Comparison of ENCODE assay signal across 9 cellular contexts in the genomic region with DNA sequence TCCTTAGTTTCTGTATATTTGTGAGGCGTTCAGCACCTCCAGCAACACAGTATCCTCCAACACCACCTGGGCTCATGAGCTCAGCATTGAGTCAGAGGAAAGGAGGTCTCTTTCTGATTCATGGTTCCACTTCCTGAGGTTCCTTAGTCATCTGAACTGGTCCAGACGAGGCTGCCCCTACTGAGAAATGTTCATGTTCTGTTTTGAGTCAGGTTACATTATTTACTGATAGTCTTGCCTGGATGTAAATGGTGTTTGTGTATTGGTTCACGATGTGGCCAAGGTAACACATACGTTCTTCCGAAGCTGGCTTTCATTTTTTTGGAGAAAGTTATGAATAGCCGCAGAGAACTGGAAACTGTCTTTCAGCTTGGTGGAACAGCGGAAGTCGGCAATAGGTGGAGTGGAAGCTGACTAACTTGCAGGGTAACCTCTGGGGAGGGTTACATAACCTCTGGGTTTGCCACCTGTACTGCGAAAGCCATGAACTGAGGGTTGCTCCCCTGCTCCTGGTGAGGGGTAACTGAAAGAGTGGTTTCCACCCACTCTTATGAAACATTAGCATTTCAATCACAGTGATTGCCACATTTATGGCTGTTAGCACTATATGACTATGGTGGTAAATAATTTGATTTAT. TPM values are rescaled to one million over a fixed set of nuclear protein-coding genes. Genes with fewer than 3 reads are reported as not detected.
A peak's percentile ranks its signal among the peaks of the same experiment; 100 is the strongest.
DNase-seq lines count a peak whose midpoint lies in the region; ATAC-seq and TF ChIP-seq lines count a peak whose summit lies in the region.
"Had no signal": no experiment of that assay in that cellular context is flagged by ENCODE, and none has a peak within 500 bp of the region (broad histone marks: within the 10 kb centered on the region; RNA-seq: fewer than 3 reads in every experiment).

No MANE protein-coding gene starts in this region.

- no peak for TF ChIP-seq POLR2A in esophagus squamous epithelium (IDR thresholded peaks at IDR 0.05)

- H3K36me3 ChIP-seq in esophagus squamous epithelium = no peaks in the 10 kb centered on the region

- WGBS in esophagus squamous epithelium, 2 donors = 46 to 63% methylated on average over 9 of the region's 9 CpGs

- no peak for TF ChIP-seq CTCF in esophagus squamous epithelium (IDR thresholded peaks at IDR 0.05)

- peaks cover 0 to 15% (median 0%) of the 10 kb centered on the region in 3 donors for H3K4me1 ChIP-seq in esophagus squamous epithelium

- ATAC-seq in GM18909 (IDR thresholded peaks at IDR 0.05; ENCODE audit: poor library complexity, unreplicated experiment) (peak; percentile 78), HG03045 (IDR thresholded peaks at IDR 0.05; ENCODE audit: unreplicated experiment) (peak; percentile 72), SK-N-SH treated with all-trans-retinoic acid at 6 μM for 48 hours (peak; percentile 73)
- ATAC-seq in activated naive CD8-positive, alpha-beta T cell treated with anti-CD3 and anti-CD28 coated beads, Interleukin-2, amount 50 U/mL, for 24 hours = peak; percentile 94

- no peaks in the 10 kb centered on the region for H3K9me3 Mint-ChIP-seq in activated naive CD8-positive, alpha-beta T cell treated with anti-CD3 and anti-CD28 coated beads, Interleukin-2, amount 50 U/mL, for 24 hours

- H3K27ac Mint-ChIP-seq in activated naive CD8-positive, alpha-beta T cell treated with anti-CD3 and anti-CD28 coated beads, Interleukin-2, amount 50 U/mL, for 24 hours = peak overlapping the region; percentile 86
- H3K27ac Mint-ChIP-seq: brain had no signal

- peaks cover 33% of the 10 kb centered on the region for H3K27me3 Mint-ChIP-seq in activated naive CD8-positive, alpha-beta T cell treated with anti-CD3 and anti-CD28 coated beads, Interleukin-2, amount 50 U/mL, for 24 hours

- peak overlapping the region in 2 of 4 donors; percentile 12 to 13 for H3K4me3 ChIP-seq in esophagus squamous epithelium

- DNase-seq in activated naive CD8-positive, alpha-beta T cell treated with anti-CD3 and anti-CD28 coated beads, Interleukin-2, amount 50 U/mL, for 24 hours = peak; percentile 58
- peak; percentile 79 for DNase-seq in stimulated activated CD4-positive, alpha-beta T cell treated with anti-CD3 and anti-CD28 coated beads, Interleukin-15, amount 100 ng/mL, for 24 hours
- DNase-seq in esophagus squamous epithelium (lab: John Stamatoyannopoulos, UW) = no peak
- no peak for DNase-seq in NCI-H748 treated with DMSO at 0.1 percent for 48 hours (lab: John Stamatoyannopoulos, UW)
- DNase-seq in DMS114 treated with DMSO at 0.1 percent for 48 hours (lab: John Stamatoyannopoulos, UW; ENCODE audit: unreplicated experiment) = no peak

- peaks cover 42% of the 10 kb centered on the region for H3K4me1 Mint-ChIP-seq in activated naive CD8-positive, alpha-beta T cell treated with anti-CD3 and anti-CD28 coated beads, Interleukin-2, amount 50 U/mL, for 24 hours

- no peaks in the 10 kb centered on the region for H3K27me3 ChIP-seq in esophagus squamous epithelium

- H3K4me3 Mint-ChIP-seq in activated naive CD8-positive, alpha-beta T cell treated with anti-CD3 and anti-CD28 coated beads, Interleukin-2, amount 50 U/mL, for 24 hours = peak overlapping the region; percentile 10
- H3K4me3 Mint-ChIP-seq: brain had no signal

- H3K9me3 ChIP-seq in esophagus squamous epithelium = no peaks in the 10 kb centered on the region

- intact Hi-C loops in esophagus squamous epithelium (cut with DNase I) = no loop called here

- no peaks in the 10 kb centered on the region for H3K36me3 Mint-ChIP-seq in activated naive CD8-positive, alpha-beta T cell treated with anti-CD3 and anti-CD28 coated beads, Interleukin-2, amount 50 U/mL, for 24 hours (ENCODE audit: low read depth)
- H3K36me3 Mint-ChIP-seq: brain had no signal

- peak overlapping the region in 1 of 4 donors; percentile 42 for H3K27ac ChIP-seq in esophagus squamous epithelium

TF ChIP-seq in SK-N-SH treated with all-trans-retinoic acid at 6 μM for 48 hours, 23 proteins besides CTCF, POLR2A, EP300 and RAD21:
- TF ChIP-seq ISL1 (CRISPR knock-in tag; IDR thresholded peaks at IDR 0.05) (no peak), PPARA (CRISPR knock-in tag; IDR thresholded peaks at IDR 0.05; ENCODE audit: borderline replicate concordance) (no peak), ZNF70 (CRISPR knock-in tag; IDR thresholded peaks at IDR 0.05) (no peak), SNAI2 (CRISPR knock-in tag; IDR thresholded peaks at IDR 0.05) (no peak), TOX (CRISPR knock-in tag; IDR thresholded peaks at IDR 0.05; ENCODE audit: borderline replicate concordance) (no peak), ZNF565 (CRISPR knock-in tag; conservative IDR thresholded peaks at IDR 0.05; ENCODE audit: low read depth) (no peak)
- TF ChIP-seq, protein P1, sequence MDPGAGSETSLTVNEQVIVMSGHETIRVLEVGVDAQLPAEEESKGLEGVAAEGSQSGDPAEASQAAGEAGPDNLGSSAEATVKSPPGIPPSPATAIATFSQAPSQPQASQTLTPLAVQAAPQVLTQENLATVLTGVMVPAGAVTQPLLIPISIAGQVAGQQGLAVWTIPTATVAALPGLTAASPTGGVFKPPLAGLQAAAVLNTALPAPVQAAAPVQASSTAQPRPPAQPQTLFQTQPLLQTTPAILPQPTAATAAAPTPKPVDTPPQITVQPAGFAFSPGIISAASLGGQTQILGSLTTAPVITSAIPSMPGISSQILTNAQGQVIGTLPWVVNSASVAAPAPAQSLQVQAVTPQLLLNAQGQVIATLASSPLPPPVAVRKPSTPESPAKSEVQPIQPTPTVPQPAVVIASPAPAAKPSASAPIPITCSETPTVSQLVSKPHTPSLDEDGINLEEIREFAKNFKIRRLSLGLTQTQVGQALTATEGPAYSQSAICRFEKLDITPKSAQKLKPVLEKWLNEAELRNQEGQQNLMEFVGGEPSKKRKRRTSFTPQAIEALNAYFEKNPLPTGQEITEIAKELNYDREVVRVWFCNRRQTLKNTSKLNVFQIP (CRISPR knock-in tag; IDR thresholded peaks at IDR 0.05; ENCODE audit: borderline replicate concordance, low read depth) = no peak

RNA-seq across cellular contexts. Expression of gene MANSC4, which starts 42.2 kb away (rescaled TPM):
- not detected for total RNA-seq in esophagus squamous epithelium

RNA-seq across cellular contexts. Expression of gene KLHL42, which starts 42.2 kb away (rescaled TPM):
- 10 to 100 TPM in 3 of 4 donors, 1 to 10 TPM in 1; 9.2 to 33.2 (median 11.3) TPM for total RNA-seq in esophagus squamous epithelium

Comparison
In these comparisons a context has a peak if more than half of its experiments do, and no peak if none do; other contexts are left out.
1. DNase-seq: peak in activated naive CD8-positive, alpha-beta T cell treated with anti-CD3 and anti-CD28 coated beads, Interleukin-2, amount 50 U/mL, for 24 hours (single experiment) and stimulated activated CD4-positive, alpha-beta T cell treated with anti-CD3 and anti-CD28 coated beads, Interleukin-15, amount 100 ng/mL, for 24 hours (single experiment); none in esophagus squamous epithelium (single experiment), NCI-H748 treated with DMSO at 0.1 percent for 48 hours (single experiment) and DMS114 treated with DMSO at 0.1 percent for 48 hours (single experiment).
2. Peak in every context shown above with its lines, with median percentiles within 50 percentile points of each other: ATAC-seq.